ENCODE assay signal across 8 cellular contexts in genomic region chr19:44954278-44954648, GRCh38.
DNase-seq lines count a peak whose midpoint lies in the region; ATAC-seq and TF ChIP-seq lines count a peak whose summit lies in the region.

No MANE protein-coding gene starts in this region.

- peak overlapping the region; percentile 98 for H2AFZ ChIP-seq in parathyroid adenoma

- H3K27me3 ChIP-seq in parathyroid adenoma (ENCODE audit: control insufficient read depth, insufficient read depth, low read length) = no peaks in the 10 kb centered on the region

- DNase-seq in NB4 (ENCODE audit: low read depth) = no peak
- no peak for DNase-seq in epithelial cell of esophagus (ENCODE audit: low read depth)
- DNase-seq in NCI-H345 (lab: John Stamatoyannopoulos, UW) = no peak
- DNase-seq in central memory CD4-positive, alpha-beta T cell = no peak
- no peak for DNase-seq in putamen (ENCODE audit: low spot score)

- no peaks in the 10 kb centered on the region for H3K36me3 ChIP-seq in parathyroid adenoma (ENCODE audit: control insufficient read depth, insufficient read depth, low read length)

- peak overlapping the region; percentile 96 for H3K4me2 ChIP-seq in parathyroid adenoma (ENCODE audit: low read length)

- peak overlapping the region; percentile 91 for H3K9ac ChIP-seq in parathyroid adenoma

- TF ChIP-seq POLR2A in NB4 (IDR thresholded peaks at IDR 0.05; ENCODE audit: extremely low read depth, insufficient read length) = no peak

- peaks cover 63% of the 10 kb centered on the region for H3K79me2 ChIP-seq in parathyroid adenoma

- ATAC-seq in HG02759 (IDR thresholded peaks at IDR 0.05; ENCODE audit: unreplicated experiment) = no peak

- H3K9me3 ChIP-seq in parathyroid adenoma (ENCODE audit: control insufficient read depth, low read length) = no peaks in the 10 kb centered on the region

- H3K27ac ChIP-seq in parathyroid adenoma = peak overlapping the region; percentile 92

- H3K4me1 ChIP-seq in parathyroid adenoma = peaks cover 8% of the 10 kb centered on the region

- H3K4me3 ChIP-seq in GM08714 (ENCODE audit: low read length) (peak overlapping the region; percentile 84), NB4 (ENCODE audit: low read depth, low read length) (peak overlapping the region; percentile 95), epithelial cell of esophagus (ENCODE audit: low read length) (peak overlapping the region; percentile 99), parathyroid adenoma (ENCODE audit: low read depth, low read length) (peak overlapping the region; percentile 90)

- TF ChIP-seq CTCF in NB4 (IDR thresholded peaks at IDR 0.05; ENCODE audit: low read depth, low read length) (no peak), epithelial cell of esophagus (IDR thresholded peaks at IDR 0.05; ENCODE audit: insufficient read depth, low read depth, low read length, missing control alignments) (no peak), parathyroid adenoma (IDR thresholded peaks at IDR 0.05) (no peak)
